10 cellular contexts compared by ENCODE assay signal in genomic region chr1:36396359-36396758, GRCh38. TPM values are rescaled to one million over a fixed set of nuclear protein-coding genes. Genes with fewer than 3 reads are reported as not detected.
DNase-seq lines count a peak whose midpoint lies in the region; ATAC-seq and TF ChIP-seq lines count a peak whose summit lies in the region.
"Had no signal": no experiment of that assay in that cellular context is flagged by ENCODE, and none has a peak within 500 bp of the region (broad histone marks: within the 10 kb centered on the region; RNA-seq: fewer than 3 reads in every experiment).

No MANE protein-coding gene starts in this region.

- peak; percentile 50 for DNase-seq in activated CD4-positive, alpha-beta T cell treated with anti-CD3 and anti-CD28 coated beads for 36 hours
- DNase-seq in activated CD4-positive, alpha-beta T cell treated with anti-CD3 and anti-CD28 coated beads, Interleukin-2, amount 50 U/mL, for 1 hour, result no peak
- DNase-seq in RWPE1 (ENCODE audit: low spot score), result no peak
- DNase-seq in fibroblast of lung (ENCODE audit: low read depth in 2 of 2), result no peak
- peak; percentile 45 for DNase-seq in stimulated activated CD8-positive, alpha-beta memory T cell treated with anti-CD3 and anti-CD28 coated beads, Interleukin-4, amount 100 ng/mL, for 48 hours
- DNase-seq in HPDE6-E6E7 (ENCODE audit: extremely low spot score), result no peak
- no peak for DNase-seq in SKM-1 treated with dmso at 0.1 percent for 144 hours (lab: John Stamatoyannopoulos, UW; ENCODE audit: unreplicated experiment)
- no peak for DNase-seq in T1000 (lab: John Stamatoyannopoulos, UW)
- DNase-seq: ACHN, adrenal gland had no signal

- no peaks in the 10 kb centered on the region for H3K27me3 ChIP-seq in fibroblast of lung (ENCODE audit: control insufficient read depth, insufficient read depth, low read length)
- H3K27me3 ChIP-seq: adrenal gland had no signal

- peak overlapping the region; percentile 78 for H3K27ac ChIP-seq in RWPE1
- no peak overlapping the region for H3K27ac ChIP-seq in fibroblast of lung (ENCODE audit: insufficient read depth, low read length)

- H3K79me2 ChIP-seq in fibroblast of lung (ENCODE audit: control insufficient read depth, insufficient read depth, low read length), result peaks cover 14% of the 10 kb centered on the region

- H3K9me3 ChIP-seq in fibroblast of lung (ENCODE audit: control insufficient read depth, insufficient read depth, low read depth, low read length), result no peaks in the 10 kb centered on the region
- H3K9me3 ChIP-seq: adrenal gland had no signal

- peak overlapping the region; percentile 99 for H3K27ac Mint-ChIP-seq in activated CD4-positive, alpha-beta T cell treated with anti-CD3 and anti-CD28 coated beads for 36 hours

- H4K20me1 ChIP-seq in fibroblast of lung (ENCODE audit: control insufficient read depth, extremely low read depth, insufficient read depth, low read length), result no peaks in the 10 kb centered on the region

- peak overlapping the region in 3 of 4 experiments; percentile 2 to 93 (median 81) for H3K4me3 ChIP-seq in fibroblast of lung (replicated peaks in 1 of 4; ENCODE audit: control extremely low read depth in 1 of 4, insufficient read depth in 1 of 4, low read depth in 3 of 4, low read length in 4 of 4)

- H3K4me1 Mint-ChIP-seq in activated CD4-positive, alpha-beta T cell treated with anti-CD3 and anti-CD28 coated beads for 36 hours, result peaks cover 24% of the 10 kb centered on the region

- CTCF ChIA-PET in activated CD4-positive, alpha-beta T cell treated with anti-CD3 and anti-CD28 coated beads for 36 hours (lab: Charles Lee), result interaction anchor here (1.0 to 2.4 kb wide), 4 partner anchors 8 to 53 kb away, joined by 3 to 15 read pairs (median 5); no protein-coding TSS in a partner anchor
- CTCF ChIA-PET in RWPE1 (lab: Yijun Ruan, JAX), result no interaction called here

- peak; percentile 10 for ATAC-seq in activated CD4-positive, alpha-beta T cell treated with anti-CD3 and anti-CD28 coated beads for 36 hours

- H3K4me3 Mint-ChIP-seq in activated CD4-positive, alpha-beta T cell treated with anti-CD3 and anti-CD28 coated beads for 36 hours, result peak overlapping the region; percentile 90

- TF ChIP-seq CTCF in RWPE1 (conservative IDR thresholded peaks at IDR 0.05; ENCODE audit: low read depth), result no peak
- TF ChIP-seq CTCF in fibroblast of lung (conservative IDR thresholded peaks at IDR 0.05 in 1 of 2, IDR thresholded peaks at IDR 0.05 in 1 of 2; ENCODE audit: low read depth in 1 of 2, low read length in 2 of 2), result no peak

- peaks cover 21% of the 10 kb centered on the region for H3K36me3 Mint-ChIP-seq in activated CD4-positive, alpha-beta T cell treated with anti-CD3 and anti-CD28 coated beads for 36 hours (ENCODE audit: low read depth)

- no peaks in the 10 kb centered on the region for H3K9me3 Mint-ChIP-seq in activated CD4-positive, alpha-beta T cell treated with anti-CD3 and anti-CD28 coated beads for 36 hours (ENCODE audit: low read depth)

- intact Hi-C loops in activated CD4-positive, alpha-beta T cell treated with anti-CD3 and anti-CD28 coated beads for 36 hours (cut with DNase I, micrococcal nuclease), result loop anchor here (2.0 to 10.0 kb wide), 2 partner anchors 16 to 1202 kb away; partner anchors contain the start of gene SFPQ (in 1 of the 2)

- no peaks in the 10 kb centered on the region for H3K27me3 Mint-ChIP-seq in activated CD4-positive, alpha-beta T cell treated with anti-CD3 and anti-CD28 coated beads for 36 hours

- H2AFZ ChIP-seq in fibroblast of lung (ENCODE audit: low read length), result no peak overlapping the region

- POLR2A ChIA-PET in activated CD4-positive, alpha-beta T cell treated with anti-CD3 and anti-CD28 coated beads for 36 hours (lab: Charles Lee), result interaction anchor here (1.1 to 3.7 kb wide), 2 partner anchors 10 to 12 kb away, joined by 3 to 24 read pairs; no protein-coding TSS in a partner anchor
- POLR2A ChIA-PET in RWPE1 (lab: Yijun Ruan, JAX; ENCODE audit: low non-redundant PET), result no interaction called here

- H3K4me1 ChIP-seq in fibroblast of lung (ENCODE audit: control insufficient read depth, extremely low read depth, insufficient read depth, low read length), result peaks cover 5% of the 10 kb centered on the region

- peak overlapping the region; percentile 96 for H3K4me2 ChIP-seq in fibroblast of lung (ENCODE audit: extremely low read depth, insufficient read depth, low read length)

- peaks cover 8% of the 10 kb centered on the region for H3K36me3 ChIP-seq in fibroblast of lung (ENCODE audit: control insufficient read depth, insufficient read depth, low read length)

- H3K9ac ChIP-seq in fibroblast of lung (ENCODE audit: insufficient read depth, low read length), result no peak overlapping the region

RNA-seq across cellular contexts. Expression of gene LSM10, which starts 1.3 kb away (rescaled TPM):
- 10 to 100 TPM; 40.6 to 44.0 TPM for total RNA-seq in activated CD4-positive, alpha-beta T cell treated with anti-CD3 and anti-CD28 coated beads for 36 hours
- total RNA-seq in fibroblast of lung, result 13.9 and 19.2 TPM in 2 replicates
- polyA plus RNA-seq in fibroblast of lung, result 33.5 and 49.1 TPM in 2 replicates
- polyA plus RNA-seq in fibroblast of lung (2012), result 42.8 and 74.8 TPM in 2 replicates
- 41.9 and 79.5 TPM in 2 replicates for polyA minus RNA-seq in fibroblast of lung (ENCODE audit: low replicate concordance)

RNA-seq across cellular contexts. Expression of gene STK40, which starts 10.6 kb away (rescaled TPM):
- 10 to 100 TPM; 38.8 to 51.3 TPM for total RNA-seq in activated CD4-positive, alpha-beta T cell treated with anti-CD3 and anti-CD28 coated beads for 36 hours
- 10.5 and 14.2 TPM in 2 replicates for total RNA-seq in fibroblast of lung
- polyA plus RNA-seq in fibroblast of lung, result 15.1 and 15.4 TPM in 2 replicates
- 15.0 and 16.4 TPM in 2 replicates for polyA plus RNA-seq in fibroblast of lung (2012)
- 22.0 and 28.6 TPM in 2 replicates for polyA minus RNA-seq in fibroblast of lung (ENCODE audit: low replicate concordance)

RNA-seq across cellular contexts. Expression of gene OSCP1, which starts 53.9 kb away (rescaled TPM):
- total RNA-seq in activated CD4-positive, alpha-beta T cell treated with anti-CD3 and anti-CD28 coated beads for 36 hours, result 1 to 10 TPM; 2.2 to 2.8 TPM
- 8.7 and 10.7 TPM in 2 replicates for total RNA-seq in fibroblast of lung
- polyA plus RNA-seq in fibroblast of lung, result 6.1 and 6.5 TPM in 2 replicates
- polyA plus RNA-seq in fibroblast of lung (2012), result 6.6 and 6.7 TPM in 2 replicates
- polyA minus RNA-seq in fibroblast of lung (ENCODE audit: low replicate concordance), result 0.48 and 5.3 TPM in 2 replicates

Comparison
In these comparisons a context has a peak if more than half of its experiments do, and no peak if none do; other contexts are left out.
1. DNase-seq: peak in activated CD4-positive, alpha-beta T cell treated with anti-CD3 and anti-CD28 coated beads for 36 hours (single experiment) and stimulated activated CD8-positive, alpha-beta memory T cell treated with anti-CD3 and anti-CD28 coated beads, Interleukin-4, amount 100 ng/mL, for 48 hours (single experiment); none in activated CD4-positive, alpha-beta T cell treated with anti-CD3 and anti-CD28 coated beads, Interleukin-2, amount 50 U/mL, for 1 hour (single experiment), RWPE1 (single experiment), fibroblast of lung (0 of 2), HPDE6-E6E7 (single experiment), SKM-1 treated with dmso at 0.1 percent for 144 hours (single experiment) and T1000 (single experiment).